17 cellular contexts compared by ENCODE assay signal in genomic region chr17:17612085-17613022, GRCh38. TPM values are rescaled to one million over a fixed set of nuclear protein-coding genes. Genes with fewer than 3 reads are reported as not detected.
DNase-seq lines count a peak whose midpoint lies in the region; ATAC-seq, FAIRE-seq and TF ChIP-seq lines count a peak whose summit lies in the region.
"Had no signal": no experiment of that assay in that cellular context is flagged by ENCODE, and none has a peak within 500 bp of the region (broad histone marks: within the 10 kb centered on the region; RNA-seq: fewer than 3 reads in every experiment).

No MANE protein-coding gene starts in this region.

- TF ChIP-seq CTCF in 22Rv1 (IDR thresholded peaks at IDR 0.05) = no peak
- no peak for TF ChIP-seq CTCF in bronchial epithelial cell (IDR thresholded peaks at IDR 0.05; ENCODE audit: insufficient read depth, low read length, severe bottlenecking)

- H3K4me3 ChIP-seq in HUES48 (ENCODE audit: low read depth, low read length) (no peak overlapping the region), bronchial epithelial cell (ENCODE audit: low read depth, low read length) (no peak overlapping the region)

- H3K27me3 ChIP-seq in HUES48 (ENCODE audit: control insufficient read depth, insufficient read depth, low read length) (no peaks in the 10 kb centered on the region), bronchial epithelial cell (ENCODE audit: control insufficient read depth, insufficient read depth, low read length) (no peaks in the 10 kb centered on the region)

- H3K36me3 ChIP-seq in HUES48 (ENCODE audit: control insufficient read depth, insufficient read depth, low read length) (no peaks in the 10 kb centered on the region), bronchial epithelial cell (ENCODE audit: control insufficient read depth, insufficient read depth, low read length) (no peaks in the 10 kb centered on the region)

- peaks cover 6% of the 10 kb centered on the region; the same call in 1 of the 2 replicates for H3K9me3 ChIP-seq in HUES48 (ENCODE audit: control insufficient read depth, insufficient read depth, low read length)

- ATAC-seq in GM18870 (IDR thresholded peaks at IDR 0.05; ENCODE audit: unreplicated experiment) (no peak), HG03097 (IDR thresholded peaks at IDR 0.05; ENCODE audit: low FRiP score, unreplicated experiment) (no peak)

- 0 out of 2 replicates have a peak overlapping the region, but pooled peaks have one; percentile 34 for H3K9ac ChIP-seq in HUES48 (ENCODE audit: low read depth, low read length)

- FAIRE-seq in bronchial epithelial cell (lab: Jason Lieb, UNC) = peak; percentile 81
- FAIRE-seq: G401.6, GM12891 had no signal

- H3K27ac ChIP-seq in 22Rv1 (peak overlapping the region; percentile 42), HUES48 (ENCODE audit: low read depth, low read length) (peak overlapping the region; percentile 47)

- no peak for DNase-seq in bronchial epithelial cell (ENCODE audit: low read depth)
- peak; percentile 32 to 94 for DNase-seq in lung microvascular endothelial cell (ENCODE audit: low read depth in 2 of 2)
- DNase-seq in central memory CD4-positive, alpha-beta T cell = no peak
- DNase-seq: ACHN; CD4-positive, alpha-beta memory T cell; DMS79; IMR-90; NCI-H1417 treated with DMSO at 0.1 percent for 48 hours; NCI-H2029 treated with DMSO at 0.1 percent for 48 hours; NCI-H524; PC-3 had no signal

- H3K4me1 ChIP-seq in HUES48 (ENCODE audit: control insufficient read depth, insufficient read depth, low read length) = peaks cover 19% of the 10 kb centered on the region

RNA-seq across cellular contexts. Expression of gene PEMT, which starts 20.8 kb away (rescaled TPM):
- 23.4 and 35.1 TPM in 2 replicates for total RNA-seq in bronchial epithelial cell
- 17.9 and 20.0 TPM in 2 replicates for total RNA-seq in lung microvascular endothelial cell

Comparison
In these comparisons a context has a peak if more than half of its experiments do, and no peak if none do; other contexts are left out.
1. DNase-seq: peak in lung microvascular endothelial cell (2 of 2); none in bronchial epithelial cell (single experiment) and central memory CD4-positive, alpha-beta T cell (single experiment).